1 cellular context compared by ENCODE assay signal in genomic region chr19:38901683-38902082, GRCh38.
TF ChIP-seq lines count a peak whose summit lies in the region.

No MANE protein-coding gene starts in this region.

TF ChIP-seq in WTC11, 78 proteins besides CTCF, POLR2A, EP300 and RAD21 (continued from another document):
- no peak for TF ChIP-seq ZNF317 (CRISPR knock-in tag; IDR thresholded peaks at IDR 0.05; ENCODE audit: borderline replicate concordance, low read depth)
